In genomic region chrY:26354191-26354590, GRCh38 we compare ENCODE assay signal across 7 cellular contexts.
"Had no signal": no experiment of that assay in that cellular context is flagged by ENCODE, and none has a peak within 500 bp of the region (broad histone marks: within the 10 kb centered on the region; RNA-seq: fewer than 3 reads in every experiment).

No MANE protein-coding gene starts in this region.

- DNase-seq: GM23248, GOT3, H7, HFFc6 had no signal

- H3K27ac Mint-ChIP-seq: HFFc6, IgD-negative memory B cell had no signal

- H3K9me3 Mint-ChIP-seq: IgD-negative memory B cell had no signal

- H3K4me1 Mint-ChIP-seq: IgD-negative memory B cell had no signal

- H3K27ac ChIP-seq: GM23248, HL-60 had no signal

- H3K9me3 ChIP-seq: HAP-1 had no signal

- H3K36me3 Mint-ChIP-seq: IgD-negative memory B cell had no signal

- H3K36me3 ChIP-seq: HAP-1 had no signal

- H3K4me3 ChIP-seq: GM23248, HAP-1 had no signal

- H3K4me1 ChIP-seq: HAP-1 had no signal

- H3K27me3 Mint-ChIP-seq: IgD-negative memory B cell had no signal

- H3K4me3 Mint-ChIP-seq: HFFc6, IgD-negative memory B cell had no signal
